ENCODE assay signal across 14 cellular contexts in genomic region chr9:133587051-133587450, GRCh38. TPM values are rescaled to one million over a fixed set of nuclear protein-coding genes. Genes with fewer than 3 reads are reported as not detected.
DNase-seq lines count a peak whose midpoint lies in the region; ATAC-seq, FAIRE-seq and TF ChIP-seq lines count a peak whose summit lies in the region.
"Had no signal": no experiment of that assay in that cellular context is flagged by ENCODE, and none has a peak within 500 bp of the region (broad histone marks: within the 10 kb centered on the region; RNA-seq: fewer than 3 reads in every experiment).

No MANE protein-coding gene starts in this region.

- H3K56ac ChIP-seq in H1 (replicated peaks; ENCODE audit: insufficient read length, low read depth, low read length): no peak overlapping the region

- no peak overlapping the region for H3K4ac ChIP-seq in H1 (replicated peaks; ENCODE audit: insufficient read length, low read depth, low read length)

- H3K4me1 ChIP-seq in heart right ventricle: peaks cover 4 to 43% (median 32%) of the 10 kb centered on the region in 9 donors
- peaks cover 56% of the 10 kb centered on the region for H3K4me1 ChIP-seq in Loucy (ENCODE audit: insufficient read depth, low read length, poor library complexity, severe bottlenecking)
- peaks cover 3 to 22% (median 17%) of the 10 kb centered on the region in 4 experiments for H3K4me1 ChIP-seq in H1 (replicated peaks in 1 of 4; ENCODE audit: control insufficient read depth in 3 of 4, insufficient read depth in 4 of 4, low read length in 3 of 4)
- H3K4me1 ChIP-seq in aorta (ENCODE audit: control insufficient read depth in 1 of 2, insufficient read depth in 2 of 2, low read length in 2 of 2): no peaks in the 10 kb centered on the region
- H3K4me1 ChIP-seq in ovary (ENCODE audit: insufficient read depth): peaks cover 2% of the 10 kb centered on the region
- H3K4me1 ChIP-seq: A549 had no signal

- 82 to 91% methylated on average over 8 of the region's 8 CpGs for WGBS in heart right ventricle, 2 donors
- WGBS in H1 (ENCODE audit: extremely low coverage in 1 of 2, insufficient coverage in 1 of 2, insufficient read length in 1 of 2, insufficient replicate concordance in 2 of 2, low coverage in 1 of 2, low lambda C conversion rate in 2 of 2, missing lambda C conversion rate in 1 of 2), 2 experiments: 90% methylated on average over 8 of the region's 8 CpGs; no CpG with 5 or more reads in 1 of the 2 experiments
- 81 to 85% methylated on average over 8 of the region's 8 CpGs for WGBS in aorta, 2 donors
- 80 to 85% (median 82%) methylated on average over 8 of the region's 8 CpGs for WGBS in ovary, 3 donors

- no peak for TF ChIP-seq RAD21 in H1 (IDR thresholded peaks at IDR 0.05 in 1 of 2, conservative IDR thresholded peaks at IDR 0.05 in 1 of 2; ENCODE audit: low read depth in 2 of 2, low read length in 2 of 2)

- no peak overlapping the region for H3K18ac ChIP-seq in H1 (ENCODE audit: extremely low read depth, low read length)

- H3K4me3 ChIP-seq in heart right ventricle (no peak overlapping the region), Loucy (ENCODE audit: low read length, poor library complexity, severe bottlenecking) (peak overlapping the region; percentile 81), H1 (ENCODE audit: extremely low read depth in 1 of 4, insufficient read depth in 2 of 4, low read depth in 3 of 4, low read length in 4 of 4) (no peak overlapping the region), aorta (ENCODE audit: low read length in 2 of 2) (no peak overlapping the region), ovary (no peak overlapping the region)
- H3K4me3 ChIP-seq: A549, GM23248 had no signal

- H3K23ac ChIP-seq in H1 (ENCODE audit: insufficient read length): no peak overlapping the region

- DNase-seq in left cardiac atrium (peak; percentile 12), heart right ventricle (no peak), H1 (ENCODE audit: low read depth in 1 of 2, low spot score in 2 of 2) (no peak), aorta (no peak), ovary (no peak)
- DNase-seq: BE2C; Caco-2; CD8-positive, alpha-beta memory T cell; GM23248; H7 had no signal

- H2AFZ ChIP-seq in Loucy (ENCODE audit: low read length): no peak overlapping the region
- H2AFZ ChIP-seq in H1 (ENCODE audit: low read length): no peak overlapping the region
- H2AFZ ChIP-seq: GM23248 had no signal

- no peak overlapping the region for H4K8ac ChIP-seq in H1 (ENCODE audit: extremely low read depth, insufficient read depth, low read length)

- H3K9me3 ChIP-seq in heart right ventricle (no peaks in the 10 kb centered on the region), Loucy (ENCODE audit: insufficient read depth, low read depth, low read length) (no peaks in the 10 kb centered on the region), H1 (ENCODE audit: insufficient read depth in 2 of 2, low read depth in 1 of 2, low read length in 1 of 2) (peaks cover 0 to 3% of the 10 kb centered on the region in 2 experiments; a peak in 1 of 4 replicates), aorta (ENCODE audit: control insufficient read depth, low read length) (no peaks in the 10 kb centered on the region), ovary (no peaks in the 10 kb centered on the region)
- H3K9me3 ChIP-seq: BE2C had no signal

- H3K36me3 ChIP-seq in heart right ventricle (no peaks in the 10 kb centered on the region), Loucy (ENCODE audit: insufficient read depth, low read length) (no peaks in the 10 kb centered on the region), H1 (ENCODE audit: control insufficient read depth in 2 of 4, insufficient read depth in 4 of 4, low read length in 3 of 4) (no peaks in the 10 kb centered on the region), aorta (ENCODE audit: control insufficient read depth in 1 of 2, insufficient read depth in 2 of 2, low read length in 1 of 2) (no peaks in the 10 kb centered on the region), ovary (no peaks in the 10 kb centered on the region)
- H3K36me3 ChIP-seq: BE2C had no signal

- H3K27me3 ChIP-seq in heart right ventricle (peaks cover 0 to 60% (median 37%) of the 10 kb centered on the region in 7 donors), Loucy (ENCODE audit: insufficient read depth, low read length, poor library complexity, severe bottlenecking) (no peaks in the 10 kb centered on the region), H1 (replicated peaks in 1 of 4; ENCODE audit: control insufficient read depth in 3 of 4, extremely low read depth in 1 of 4, insufficient read depth in 3 of 4, low read length in 3 of 4) (no peaks in the 10 kb centered on the region), aorta (ENCODE audit: control insufficient read depth in 1 of 2, insufficient read depth in 2 of 2, low read length in 1 of 2) (no peaks in the 10 kb centered on the region), ovary (no peaks in the 10 kb centered on the region)
- H3K27me3 ChIP-seq: BE2C had no signal

- H3K79me1 ChIP-seq in H1 (ENCODE audit: low read depth, low read length): no peaks in the 10 kb centered on the region

- H2BK5ac ChIP-seq in H1 (ENCODE audit: low read depth, low read length): no peak overlapping the region

- TF ChIP-seq EP300 in H1 (IDR thresholded peaks at IDR 0.05; ENCODE audit: borderline replicate concordance in 1 of 2, low read depth in 2 of 2, low read length in 2 of 2): no peak
- TF ChIP-seq EP300 in ovary (IDR thresholded peaks at IDR 0.05): no peak

- 0 out of 2 replicates have a peak overlapping the region, but pooled peaks have one; percentile 61 for H2BK15ac ChIP-seq in H1 (ENCODE audit: low read length)

- 0 out of 2 replicates have a peak overlapping the region, but pooled peaks have one; percentile 27 for H2BK12ac ChIP-seq in H1 (ENCODE audit: low read depth, low read length)

- no peak for FAIRE-seq in H1 (lab: Jason Lieb, UNC)
- FAIRE-seq: A549 had no signal

- ATAC-seq in left cardiac atrium (no peak), heart right ventricle (no peak), aorta (ENCODE audit: low FRiP score) (no peak)
- ATAC-seq: A549 had no signal

- peaks cover 29% of the 10 kb centered on the region for H3K79me2 ChIP-seq in Loucy (ENCODE audit: insufficient read depth, low read length)
- H3K79me2 ChIP-seq in H1 (ENCODE audit: control insufficient read depth in 1 of 2, insufficient read depth in 2 of 2, low read length in 2 of 2): no peaks in the 10 kb centered on the region

- H3K14ac ChIP-seq in H1 (ENCODE audit: insufficient read length): no peak overlapping the region

- H3K4me2 ChIP-seq in Loucy (ENCODE audit: low read depth, low read length, poor library complexity, severe bottlenecking) (peak overlapping the region; percentile 94), H1 (ENCODE audit: insufficient read depth in 1 of 2, low read depth in 2 of 2, low read length in 2 of 2) (no peak overlapping the region)
- H3K4me2 ChIP-seq: A549 had no signal

- peaks cover 9% of the 10 kb centered on the region; the same call in 1 of the 2 replicates for H3F3A ChIP-seq in Loucy (ENCODE audit: low read depth)

- H4K91ac ChIP-seq in H1 (replicated peaks; ENCODE audit: insufficient read length, low read length): peak overlapping the region; percentile 56

- H3K23me2 ChIP-seq in H1 (ENCODE audit: low read depth, low read length): no peaks in the 10 kb centered on the region

- peak overlapping the region; percentile 93 for H3K9ac ChIP-seq in Loucy (ENCODE audit: low read depth, low read length, poor library complexity, severe bottlenecking)
- H3K9ac ChIP-seq in H1 (replicated peaks in 1 of 4; ENCODE audit: extremely low read depth in 1 of 4, low read depth in 3 of 4, low read length in 3 of 4): no peak overlapping the region
- H3K9ac ChIP-seq: GM23248 had no signal

- H4K20me1 ChIP-seq in Loucy (ENCODE audit: insufficient read depth, low read length, poor library complexity, severe bottlenecking): no peaks in the 10 kb centered on the region
- no peaks in the 10 kb centered on the region for H4K20me1 ChIP-seq in H1 (replicated peaks in 1 of 2; ENCODE audit: control insufficient read depth in 1 of 2, insufficient read depth in 2 of 2, low read length in 2 of 2)

- H2BK120ac ChIP-seq in H1 (replicated peaks; ENCODE audit: low read depth, low read length): no peak overlapping the region

- H3K27ac ChIP-seq in heart right ventricle (no peak overlapping the region), H1 (ENCODE audit: low read depth, low read length) (no peak overlapping the region), aorta (ENCODE audit: low read depth in 1 of 2, low read length in 2 of 2) (no peak overlapping the region), ovary (no peak overlapping the region)
- H3K27ac ChIP-seq: A549, GM23248 had no signal

- no peak for TF ChIP-seq CTCF in heart right ventricle (IDR thresholded peaks at IDR 0.05)
- TF ChIP-seq CTCF in Loucy (conservative IDR thresholded peaks at IDR 0.05; ENCODE audit: low read length): no peak
- TF ChIP-seq CTCF in H1 (IDR thresholded peaks at IDR 0.05; ENCODE audit: control extremely low read depth in 1 of 3, insufficient read depth in 1 of 3, low read depth in 1 of 3, low read length in 3 of 3): no peak
- TF ChIP-seq CTCF in ovary (IDR thresholded peaks at IDR 0.05): no peak

- intact Hi-C loops in left cardiac atrium (cut with DNase I): loop anchor here in 1 of 2 donors (5.0 kb wide), 1 partner anchor 140 kb away; no protein-coding TSS in a partner anchor
- intact Hi-C loops in heart right ventricle (cut with DNase I): loop anchor here in 3 of 10 donors (5.0 to 10.0 kb wide), 2 partner anchors 128 to 140 kb away; no protein-coding TSS in a partner anchor
- intact Hi-C loops in aorta (cut with DNase I): no loop called here
- intact Hi-C loops in ovary (cut with DNase I): loop anchor here in 1 of 4 donors (10.0 kb wide), 1 partner anchor 128 kb away; no protein-coding TSS in a partner anchor

- CTCF ChIA-PET in H1 (lab: Charles Lee; ENCODE audit: partially characterized antibody): interaction anchor here (1.1 to 6.1 kb wide), 5 partner anchors 7 to 173 kb away, joined by 3 to 46 read pairs (median 8); no protein-coding TSS in a partner anchor

- H2AK5ac ChIP-seq in H1 (ENCODE audit: low read depth, low read length): no peak overlapping the region

- H3K9me2 ChIP-seq in Loucy (replicated peaks; ENCODE audit: low read depth, low read length): no peaks in the 10 kb centered on the region

- peak overlapping the region; percentile 61; the same call in 1 of the 2 replicates for H2BK20ac ChIP-seq in H1 (ENCODE audit: low read length)

- TF ChIP-seq POLR2A in H1 (IDR thresholded peaks at IDR 0.05; ENCODE audit: control extremely low read depth in 1 of 2, low read depth in 2 of 2, low read length in 2 of 2) (no peak), ovary (IDR thresholded peaks at IDR 0.05) (no peak)

- H4K5ac ChIP-seq in H1 (ENCODE audit: insufficient read length, low read depth, low read length): no peak overlapping the region

- POLR2A ChIA-PET in H1 (lab: Charles Lee; ENCODE audit: partially characterized antibody): interaction anchor here (0.9 to 1.1 kb wide), 2 partner anchors 17 to 211 kb away, joined by 3 read pairs; no protein-coding TSS in a partner anchor

RNA-seq across cellular contexts. Expression of gene FAM163B, which starts 22.1 kb away (rescaled TPM):
- total RNA-seq in left cardiac atrium (under 1 TPM in 1 of 2 donors, not detected in 1; 0.37 TPM), heart right ventricle (not detected), aorta (not detected), ovary (under 1 TPM in 1 of 7 donors, not detected in 6; 0.30 TPM)
- polyA plus RNA-seq in heart right ventricle (under 1 TPM in 1 of 2 donors, not detected in 1; 0.19 TPM), H1 (2011; rRNA removed) (1.0 and 2.6 TPM in 2 replicates), aorta (not detected), ovary (under 1 TPM in 1 of 2 donors, not detected in 1; 0.21 TPM)
- total RNA-seq in H1 (2021; fragmentation: NEBNext Ultra II Directional; extraction: Animal tissue kit (Norgen Biotek cat#: 25700)): 0.38 and 0.63 TPM in 2 replicates
- 1.5 TPM for polyA plus RNA-seq in H1 (2011; cell fraction: cytosol; rRNA removed)
- 3.8 TPM for polyA plus RNA-seq in H1 (2011; cell fraction: nucleus; rRNA removed)
- 0.64 to 2.1 TPM (median 1.3 TPM) in 4 replicates for polyA plus RNA-seq in H1 (2012, experiment 1 of 2)
- polyA plus RNA-seq in H1 (2012, experiment 2 of 2): 0.38 TPM
- 0.59 TPM for polyA plus RNA-seq in H1 (2013, experiment 1 of 2)
- 0.63 TPM for polyA plus RNA-seq in H1 (2013, experiment 2 of 2)
- 1.2 TPM in 2 replicates for polyA minus RNA-seq in H1 (2011; rRNA and poly(A)+ RNA removed)
- polyA minus RNA-seq in H1 (2011; cell fraction: cytosol; rRNA and poly(A)+ RNA removed): not detected
- 1.3 TPM for polyA minus RNA-seq in H1 (2011; cell fraction: nucleus; rRNA and poly(A)+ RNA removed)
- total RNA-seq: Caco-2; CD8-positive, alpha-beta memory T cell; Daoy; GM23248 had no signal
- polyA plus RNA-seq: A549; AG04450; CD8-positive, alpha-beta memory T cell; GM23248 had no signal

RNA-seq across cellular contexts. Expression of gene DBH, which starts 49.1 kb away (rescaled TPM):
- total RNA-seq in left cardiac atrium: not detected
- under 1 TPM in 1 of 10 donors, not detected in 9; 0.09 TPM for total RNA-seq in heart right ventricle
- polyA plus RNA-seq in heart right ventricle: under 1 TPM in 1 of 2 donors, not detected in 1; 0.01 TPM
- total RNA-seq in H1 (2021; fragmentation: NEBNext Ultra II Directional; extraction: Animal tissue kit (Norgen Biotek cat#: 25700)): 0.29 TPM in 1 of 2 replicates, not detected in the other
- 0.18 and 0.24 TPM in 2 replicates for polyA plus RNA-seq in H1 (2011; rRNA removed)
- 0.17 TPM for polyA plus RNA-seq in H1 (2011; cell fraction: cytosol; rRNA removed)
- 0.76 TPM for polyA plus RNA-seq in H1 (2011; cell fraction: nucleus; rRNA removed)
- 0.11 to 0.53 TPM (median 0.31 TPM) in 4 replicates for polyA plus RNA-seq in H1 (2012, experiment 1 of 2)
- 0.12 TPM for polyA plus RNA-seq in H1 (2012, experiment 2 of 2)
- polyA plus RNA-seq in H1 (2013, experiment 1 of 2): 0.20 TPM
- polyA plus RNA-seq in H1 (2013, experiment 2 of 2): 0.26 TPM
- 0.10 and 0.22 TPM in 2 replicates for polyA minus RNA-seq in H1 (2011; rRNA and poly(A)+ RNA removed)
- polyA minus RNA-seq in H1 (2011; cell fraction: cytosol; rRNA and poly(A)+ RNA removed): not detected
- 0.40 TPM for polyA minus RNA-seq in H1 (2011; cell fraction: nucleus; rRNA and poly(A)+ RNA removed)
- not detected for total RNA-seq in aorta
- not detected for polyA plus RNA-seq in aorta
- total RNA-seq in ovary: not detected
- polyA plus RNA-seq in ovary: under 1 TPM in 1 of 2 donors, not detected in 1; 0.28 TPM
- total RNA-seq: Caco-2; CD8-positive, alpha-beta memory T cell; Daoy; GM23248 had no signal
- polyA plus RNA-seq: A549; AG04450; CD8-positive, alpha-beta memory T cell; GM23248 had no signal

RNA-seq across cellular contexts. Expression of gene ADAMTSL2, which starts 52.5 kb away (rescaled TPM):
- total RNA-seq in left cardiac atrium: 10 to 100 TPM; 13.9 to 16.7 TPM
- 1 to 10 TPM; 2.0 to 9.1 (median 4.3) TPM for total RNA-seq in heart right ventricle
- polyA plus RNA-seq in heart right ventricle: 1 to 10 TPM; 4.9 to 7.5 TPM
- total RNA-seq in H1 (2021; fragmentation: NEBNext Ultra II Directional; extraction: Animal tissue kit (Norgen Biotek cat#: 25700)): 0.69 and 0.74 TPM in 2 replicates
- polyA plus RNA-seq in H1 (2011; rRNA removed): 0.76 and 1.0 TPM in 2 replicates
- polyA plus RNA-seq in H1 (2011; cell fraction: cytosol; rRNA removed): 0.79 TPM
- 2.6 TPM for polyA plus RNA-seq in H1 (2011; cell fraction: nucleus; rRNA removed)
- 0.29 to 1.0 TPM (median 0.65 TPM) in 4 replicates for polyA plus RNA-seq in H1 (2012, experiment 1 of 2)
- polyA plus RNA-seq in H1 (2012, experiment 2 of 2): 0.41 TPM
- polyA plus RNA-seq in H1 (2013, experiment 1 of 2): 0.39 TPM
- polyA plus RNA-seq in H1 (2013, experiment 2 of 2): 0.29 TPM
- 0.13 and 0.73 TPM in 2 replicates for polyA minus RNA-seq in H1 (2011; rRNA and poly(A)+ RNA removed)
- polyA minus RNA-seq in H1 (2011; cell fraction: cytosol; rRNA and poly(A)+ RNA removed): 0.29 TPM
- 0.60 TPM for polyA minus RNA-seq in H1 (2011; cell fraction: nucleus; rRNA and poly(A)+ RNA removed)
- total RNA-seq in aorta: 10 to 100 TPM in 1 of 2 donors, 1 to 10 TPM in 1; 1.9 to 20.9 TPM
- polyA plus RNA-seq in aorta: under 1 TPM in 1 of 2 donors, not detected in 1; 0.38 TPM
- total RNA-seq in ovary: 10 to 100 TPM in 1 of 7 donors, 1 to 10 TPM in 6; 1.3 to 18.5 (median 1.9) TPM
- 1 to 10 TPM in 1 of 2 donors, under 1 TPM in 1; 0.27 to 1.9 TPM for polyA plus RNA-seq in ovary
- total RNA-seq: CD8-positive, alpha-beta memory T cell; Daoy had no signal
- polyA plus RNA-seq: A549; AG04450; CD8-positive, alpha-beta memory T cell; GM23248 had no signal
